In genomic region chr7:66075590-66076458, GRCh38 we compare ENCODE assay signal across 8 cellular contexts. TPM values are rescaled to one million over a fixed set of nuclear protein-coding genes. Genes with fewer than 3 reads are reported as not detected.
DNase-seq lines count a peak whose midpoint lies in the region; ATAC-seq and TF ChIP-seq lines count a peak whose summit lies in the region.

ASL (plus strand) TSS chr7:66075819; CDS start chr7:66076082, 263 bp downstream.

- TF ChIP-seq CTCF in GM13977 (IDR thresholded peaks at IDR 0.05; ENCODE audit: extremely low read depth, insufficient read depth, missing control alignments): no peak
- peak; percentile 6 for TF ChIP-seq CTCF in left ventricle myocardium inferior (IDR thresholded peaks at IDR 0.05; ENCODE audit: borderline replicate concordance)
- TF ChIP-seq CTCF in prostate gland (IDR thresholded peaks at IDR 0.05): peak in 2 of 4 experiments; percentile 16 to 26

- no peaks in the 10 kb centered on the region for H3K9me3 ChIP-seq in T-helper 17 cell (ENCODE audit: control insufficient read depth, low read length, poor library complexity, severe bottlenecking)
- no peaks in the 10 kb centered on the region for H3K9me3 ChIP-seq in left ventricle myocardium inferior (replicated peaks)
- H3K9me3 ChIP-seq in prostate gland: no peaks in the 10 kb centered on the region

- peak; percentile 100 for DNase-seq in GM13977 (ENCODE audit: low spot score)
- DNase-seq in NCI-H146 (lab: John Stamatoyannopoulos, UW): peak; percentile 94
- peak; percentile 76 to 84 (median 83) for DNase-seq in T-helper 17 cell
- DNase-seq in amygdala (lab: John Stamatoyannopoulos, UW): peak in 55 of 56 donors; percentile 43 to 97 (median 87)
- DNase-seq in left ventricle myocardium inferior: peak; percentile 95
- DNase-seq in prostate gland (ENCODE audit: low spot score): peak; percentile 94

- in situ Hi-C loops in GM13977 (cut with MboI; ENCODE audit: low pct_unique_long_range_greater_than_20kb, low sequenced_read_pairs, unreplicated experiment): no loop called here

- peak; percentile 96 for TF ChIP-seq POLR2A in prostate gland (IDR thresholded peaks at IDR 0.05)

- H3K27ac Mint-ChIP-seq in T-helper 17 cell: peak within 1 kb of the TSS; percentile 63

- H3K36me3 ChIP-seq in left ventricle myocardium inferior (no peaks in the 10 kb centered on the region), prostate gland (no peaks in the 10 kb centered on the region), urinary bladder (ENCODE audit: insufficient read depth) (no peaks in the 10 kb centered on the region)

- H3K4me1 ChIP-seq in left ventricle myocardium inferior (peaks cover 33% of the 10 kb centered on the region), prostate gland (replicated peaks) (no peaks in the 10 kb centered on the region), urinary bladder (ENCODE audit: insufficient read depth) (no peaks in the 10 kb centered on the region)

- H3K4me1 Mint-ChIP-seq in T-helper 17 cell: peaks cover 11% of the 10 kb centered on the region

- WGBS in prostate gland: under 1% methylated on average over 67 of the region's 67 CpGs
- whole genome bisulfite sequencing in urinary bladder: under 1% methylated on average over 67 of the region's 67 CpGs

- H3K4me3 ChIP-seq in left ventricle myocardium inferior (peak within 1 kb of the TSS; percentile 94), prostate gland (peak within 1 kb of the TSS; percentile 61 to 63), urinary bladder (ENCODE audit: low read depth, low read length) (peak within 1 kb of the TSS; percentile 64)

- H3K27me3 Mint-ChIP-seq in T-helper 17 cell: no peaks in the 10 kb centered on the region

- peak within 1 kb of the TSS; percentile 91 for H3K4me3 Mint-ChIP-seq in T-helper 17 cell

- H3K27ac ChIP-seq in left ventricle myocardium inferior (replicated peaks): peak within 1 kb of the TSS; percentile 85
- H3K27ac ChIP-seq in prostate gland: peak within 1 kb of the TSS; percentile 43 to 64
- no peak within 1 kb of the TSS for H3K27ac ChIP-seq in urinary bladder (ENCODE audit: low read depth)

- no peaks in the 10 kb centered on the region for H3K36me3 Mint-ChIP-seq in T-helper 17 cell (ENCODE audit: low read depth)

- intact Hi-C loops in left ventricle myocardium inferior (cut with micrococcal nuclease): no loop called here
- intact Hi-C loops in prostate gland (cut with DNase I): no loop called here

- H3K27me3 ChIP-seq in left ventricle myocardium inferior (ENCODE audit: low read depth) (no peaks in the 10 kb centered on the region), prostate gland (replicated peaks; ENCODE audit: insufficient read depth) (no peaks in the 10 kb centered on the region)

- peak; percentile 99 for ATAC-seq in HG02840 (IDR thresholded peaks at IDR 0.05; ENCODE audit: low FRiP score, unreplicated experiment)
- ATAC-seq in T-helper 17 cell: peak; percentile 99

RNA-seq across cellular contexts. Expression of gene ASL, which starts in this region (rescaled TPM):
- total RNA-seq in T-helper 17 cell: 10 to 100 TPM; 12.7 to 16.5 TPM
- total RNA-seq in left ventricle myocardium inferior: 8.5 TPM
- 10 to 100 TPM; 24.0 to 36.4 TPM for total RNA-seq in prostate gland
- 11.1 TPM for total RNA-seq in urinary bladder
- polyA plus RNA-seq in urinary bladder: 34.9 TPM
